ENCODE assay signal across 8 cellular contexts in genomic region chr17:60602385-60602742, GRCh38. TPM values are rescaled to one million over a fixed set of nuclear protein-coding genes. Genes with fewer than 3 reads are reported as not detected.
A peak's percentile ranks its signal among the peaks of the same experiment; 100 is the strongest.
DNase-seq lines count a peak whose midpoint lies in the region; ATAC-seq, FAIRE-seq and TF ChIP-seq lines count a peak whose summit lies in the region.
"Had no signal": no experiment of that assay in that cellular context is flagged by ENCODE, and none has a peak within 500 bp of the region (broad histone marks: within the 10 kb centered on the region; RNA-seq: fewer than 3 reads in every experiment).

No MANE protein-coding gene starts in this region.

- H3K4me1 ChIP-seq in HEK293 (ENCODE audit: control insufficient read depth, insufficient read depth, low read length) (peaks cover 25% of the 10 kb centered on the region), iPS DF 6.9 (ENCODE audit: control insufficient read depth, insufficient read depth, low read length) (no peaks in the 10 kb centered on the region), spleen (peaks cover 22 to 88% (median 56%) of the 10 kb centered on the region in 6 donors)

- no CpG with 5 or more reads among the region's 12 CpGs for WGBS in iPS DF 6.9 (ENCODE audit: insufficient coverage, insufficient read length)
- 18 to 45% (median 29%) methylated on average over 12 of the region's 12 CpGs for WGBS in spleen, 5 donors

- POLR2A ChIA-PET in HEK293 (lab: Yijun Ruan, JAX), result interaction anchor here (1.4 kb wide), 1 partner anchor 12 kb away, joined by 4 read pairs; no protein-coding TSS in a partner anchor

- CTCF ChIA-PET in HEK293 (lab: Yijun Ruan, JAX), result interaction anchor here (0.6 to 5.0 kb wide), 9 partner anchors 7 to 461 kb away, joined by 3 to 51 read pairs (median 3); no protein-coding TSS in a partner anchor

- H3K27me3 ChIP-seq in WERI-Rb-1 (ENCODE audit: insufficient read depth, low read depth, severe bottlenecking) (no peaks in the 10 kb centered on the region), iPS DF 6.9 (ENCODE audit: control insufficient read depth, insufficient read depth, low read length) (no peaks in the 10 kb centered on the region), spleen (replicated peaks in 1 of 7) (no peaks in the 10 kb centered on the region)

- no peak for ATAC-seq in sciatic nerve

- H3K27ac ChIP-seq in HEK293 (ENCODE audit: extremely low read depth, low read depth, low read length), result peak overlapping the region; percentile 29
- H3K27ac ChIP-seq in WERI-Rb-1, result no peak overlapping the region
- no peak overlapping the region for H3K27ac ChIP-seq in iPS DF 6.9 (ENCODE audit: low read length)
- H3K27ac ChIP-seq in spleen, result peak overlapping the region in 3 of 8 donors; percentile 5 to 99 (median 97)

- no peak for FAIRE-seq in RCC 7860 (lab: Jason Lieb, UNC)
- FAIRE-seq: TTC549 had no signal

- TF ChIP-seq POLR2A in spleen (IDR thresholded peaks at IDR 0.05), result no peak

- H3K36me3 ChIP-seq in HEK293 (ENCODE audit: control insufficient read depth in 2 of 2, insufficient read depth in 1 of 2, low read length in 2 of 2) (no peaks in the 10 kb centered on the region; a peak in 1 of 3 replicates), WERI-Rb-1 (peaks cover 44% of the 10 kb centered on the region), iPS DF 6.9 (ENCODE audit: control insufficient read depth, insufficient read depth, low read length) (no peaks in the 10 kb centered on the region), spleen (no peaks in the 10 kb centered on the region)

- DNase-seq in WERI-Rb-1 (no peak), iPS DF 6.9 (ENCODE audit: low read depth, low spot score) (no peak), spleen (no peak), RCC 7860 (ENCODE audit: low spot score) (no peak), sciatic nerve (ENCODE audit: low spot score) (no peak)
- no peak for DNase-seq in activated CD4-positive, CD25-positive, alpha-beta regulatory T cell (lab: John Stamatoyannopoulos, UW)

- no peak for TF ChIP-seq CTCF in HEK293 (tag by site-specific recombination; IDR thresholded peaks at IDR 0.05)
- TF ChIP-seq CTCF in WERI-Rb-1 (IDR thresholded peaks at IDR 0.05; ENCODE audit: low read depth, low read length), result no peak
- no peak for TF ChIP-seq CTCF in spleen (IDR thresholded peaks at IDR 0.05 in 8 of 11, conservative IDR thresholded peaks at IDR 0.05 in 3 of 11)

- H3K4me3 ChIP-seq in HEK293 (ENCODE audit: low read depth, low read length) (peak overlapping the region; percentile 94), WERI-Rb-1 (ENCODE audit: low read depth, low read length) (peak overlapping the region; percentile 68), iPS DF 6.9 (ENCODE audit: low read length) (peak overlapping the region; percentile 63; the same call in 1 of the 2 replicates), spleen (peak overlapping the region; percentile 58 to 98 (median 86))

- H3K9me3 ChIP-seq in HEK293 (ENCODE audit: control insufficient read depth, insufficient read depth, low read depth, low read length) (no peaks in the 10 kb centered on the region), WERI-Rb-1 (ENCODE audit: severe bottlenecking) (no peaks in the 10 kb centered on the region), iPS DF 6.9 (ENCODE audit: control insufficient read depth, insufficient read depth, low read length) (no peaks in the 10 kb centered on the region), spleen (no peaks in the 10 kb centered on the region)

- intact Hi-C loops in spleen (cut with DNase I; ENCODE audit: low total_unique reads), result no loop called here
- intact Hi-C loops in sciatic nerve (cut with DNase I), result no loop called here

TF ChIP-seq in HEK293, 187 proteins besides CTCF, POLR2A, EP300 and RAD21:
- no peak for TF ChIP-seq ZNF529 (tag by site-specific recombination; IDR thresholded peaks at IDR 0.05; ENCODE audit: insufficient replicate concordance)
- TF ChIP-seq ZBTB8A (tag by site-specific recombination; IDR thresholded peaks at IDR 0.05), result peak; percentile 14

RNA-seq across cellular contexts. Expression of gene PPM1D, which starts 2.4 kb away (rescaled TPM):
- total RNA-seq in spleen (10 to 100 TPM; 12.5 to 19.8 (median 18.6) TPM), sciatic nerve (18.9 TPM)
- 1 to 10 TPM; 2.7 to 3.9 (median 3.3) TPM for polyA plus RNA-seq in spleen
